ENCODE assay signal across 8 cellular contexts in genomic region chr16:88265286-88265938, GRCh38.
DNase-seq lines count a peak whose midpoint lies in the region; ATAC-seq, FAIRE-seq and TF ChIP-seq lines count a peak whose summit lies in the region.
"Not testable (repeated sequence)": the region's sequence is repeated elsewhere in the genome, so short reads cannot be mapped to it uniquely, and the experiment has no call there.

No MANE protein-coding gene starts in this region.

- H4K20me1 ChIP-seq in endothelial cell of umbilical vein (replicated peaks; ENCODE audit: control insufficient read depth, extremely low read depth, insufficient read depth, low read length) = not testable (repeated sequence)

- H3K79me2 ChIP-seq in endothelial cell of umbilical vein (ENCODE audit: control insufficient read depth, insufficient read depth, low read length) = not testable (repeated sequence)

- H3K27me3 Mint-ChIP-seq in CD4-positive, CD25-positive, alpha-beta regulatory T cell = peaks cover 15% of the 10 kb centered on the region

- peak; percentile 7 to 44 for ATAC-seq in CD4-positive, CD25-positive, alpha-beta regulatory T cell (ENCODE audit: low read depth in 2 of 2)
- peak; percentile 23 for ATAC-seq in GM21360 (IDR thresholded peaks at IDR 0.05; ENCODE audit: unreplicated experiment)
- peak; percentile 27 for ATAC-seq in HG02885 (IDR thresholded peaks at IDR 0.05; ENCODE audit: poor library complexity, unreplicated experiment)
- peak; percentile 29 to 54 for ATAC-seq in activated CD4-positive, CD25-positive, alpha-beta regulatory T cell treated with anti-CD3 and anti-CD28 coated beads, Interleukin-2, amount 50 U/mL, for 24 hours
- ATAC-seq in psoas muscle = peak in 3 of 4 donors; percentile 7 to 8 (median 7)
- ATAC-seq in upper lobe of right lung = not testable (repeated sequence)

- H3K4me3 Mint-ChIP-seq in CD4-positive, CD25-positive, alpha-beta regulatory T cell = not testable (repeated sequence)

- not testable (repeated sequence) for TF ChIP-seq CTCF in endothelial cell of umbilical vein (IDR thresholded peaks at IDR 0.05; ENCODE audit: extremely low read depth in 1 of 2, insufficient read depth in 1 of 2, low read depth in 1 of 2, low read length in 2 of 2); psoas muscle (IDR thresholded peaks at IDR 0.05); upper lobe of right lung (IDR thresholded peaks at IDR 0.05)

- not testable (repeated sequence) for H3K9me1 ChIP-seq in endothelial cell of umbilical vein (replicated peaks; ENCODE audit: control insufficient read depth, extremely low read depth, insufficient read depth, low read length)

- FAIRE-seq in endothelial cell of umbilical vein (lab: Jason Lieb, UNC) = not testable (repeated sequence)

- H3K27me3 ChIP-seq in CD4-positive, CD25-positive, alpha-beta regulatory T cell (ENCODE audit: control insufficient read depth, insufficient read depth, low read length); endothelial cell of umbilical vein (ENCODE audit: control insufficient read depth in 2 of 2, insufficient read depth in 2 of 2, low read length in 2 of 2); psoas muscle (ENCODE audit: insufficient read depth in 3 of 3, low read length in 2 of 3); upper lobe of right lung: not testable (repeated sequence)

- not testable (repeated sequence) for TF ChIP-seq POLR2A in endothelial cell of umbilical vein (IDR thresholded peaks at IDR 0.05; ENCODE audit: low read depth, low read length)

- not testable (repeated sequence) for H3K9ac ChIP-seq in endothelial cell of umbilical vein (replicated peaks; ENCODE audit: extremely low read depth, insufficient read depth, low read length)

- H3K4me1 Mint-ChIP-seq in CD4-positive, CD25-positive, alpha-beta regulatory T cell = not testable (repeated sequence)

- DNase-seq in CD4-positive, CD25-positive, alpha-beta regulatory T cell = peak in 1 of 3 donors; percentile 7
- DNase-seq in activated effector memory CD4-positive, alpha-beta T cell treated with Interleukin-2 at 50 U/mL for 16 hours = peak; percentile 25
- not testable (repeated sequence) for DNase-seq in endothelial cell of umbilical vein (ENCODE audit: low read depth, low spot score); psoas muscle
- DNase-seq in upper lobe of right lung = peak; percentile 66

- not testable (repeated sequence) for H3K4me3 ChIP-seq in CD4-positive, CD25-positive, alpha-beta regulatory T cell (ENCODE audit: low read depth, low read length); endothelial cell of umbilical vein (replicated peaks in 1 of 3; ENCODE audit: insufficient read depth in 1 of 3, low read depth in 1 of 3, low read length in 3 of 3); psoas muscle; upper lobe of right lung

- not testable (repeated sequence) for H3K4me2 ChIP-seq in endothelial cell of umbilical vein (ENCODE audit: insufficient read depth, low read length)

- BruUV-seq in endothelial cell of umbilical vein (replicated peaks; lab: Mats Ljungman, UMichigan) = TSS peak; percentile 77

- 79 to 85% (median 84%) methylated on average over 21 to 22 of the region's 25 CpGs for WGBS in psoas muscle, 3 donors

- dilution Hi-C loops in endothelial cell of umbilical vein (cut with MboI; ENCODE audit: extremely low pct_ligation_motif_present, low sequenced_read_pairs) = not testable (repeated sequence)

- H3K27ac ChIP-seq in CD4-positive, CD25-positive, alpha-beta regulatory T cell (ENCODE audit: insufficient read depth, low read length, poor library complexity, severe bottlenecking); psoas muscle; upper lobe of right lung: not testable (repeated sequence)
- peak overlapping the region; percentile 68 for H3K27ac ChIP-seq in endothelial cell of umbilical vein (ENCODE audit: insufficient read depth, low read depth, low read length)

- intact Hi-C loops in endothelial cell of umbilical vein (cut with micrococcal nuclease); upper lobe of right lung (cut with DNase I): not testable (repeated sequence)
- intact Hi-C loops in psoas muscle (cut with DNase I) = loop anchor here in 1 of 2 donors (5.0 kb wide), 1 partner anchor 42 kb away; no protein-coding TSS in a partner anchor

- not testable (repeated sequence) for H3K27ac Mint-ChIP-seq in CD4-positive, CD25-positive, alpha-beta regulatory T cell

- not testable (repeated sequence) for H3K9me3 Mint-ChIP-seq in CD4-positive, CD25-positive, alpha-beta regulatory T cell

- peak overlapping the region; percentile 26 for H2AFZ ChIP-seq in endothelial cell of umbilical vein (ENCODE audit: low read depth, low read length)

- not testable (repeated sequence) for H3K36me3 ChIP-seq in CD4-positive, CD25-positive, alpha-beta regulatory T cell (ENCODE audit: control insufficient read depth, insufficient read depth, low read length); endothelial cell of umbilical vein (ENCODE audit: control insufficient read depth in 2 of 2, extremely low read depth in 1 of 2, insufficient read depth in 2 of 2, low read length in 2 of 2); psoas muscle (ENCODE audit: insufficient read depth in 1 of 2, low read depth in 1 of 2); upper lobe of right lung

- POLR2A ChIA-PET in endothelial cell of umbilical vein (lab: Charles Lee) = not testable (repeated sequence)

- not testable (repeated sequence) for H3K36me3 Mint-ChIP-seq in CD4-positive, CD25-positive, alpha-beta regulatory T cell

- H3K9me3 ChIP-seq in CD4-positive, CD25-positive, alpha-beta regulatory T cell (ENCODE audit: control insufficient read depth in 2 of 2, low read length in 2 of 2); endothelial cell of umbilical vein (replicated peaks; ENCODE audit: control insufficient read depth, insufficient read depth, low read length); psoas muscle; upper lobe of right lung: not testable (repeated sequence)

- not testable (repeated sequence) for H3K4me1 ChIP-seq in CD4-positive, CD25-positive, alpha-beta regulatory T cell (ENCODE audit: control insufficient read depth, insufficient read depth, low read length, poor library complexity, severe bottlenecking); endothelial cell of umbilical vein (ENCODE audit: control insufficient read depth, extremely low read depth, insufficient read depth, low read length)
- H3K4me1 ChIP-seq in psoas muscle (peaks cover 17% of the 10 kb centered on the region), upper lobe of right lung (peaks cover 11% of the 10 kb centered on the region)

- CTCF ChIA-PET in endothelial cell of umbilical vein (lab: Charles Lee) = not testable (repeated sequence)
